20 cellular contexts compared by ENCODE assay signal in the genomic region with DNA sequence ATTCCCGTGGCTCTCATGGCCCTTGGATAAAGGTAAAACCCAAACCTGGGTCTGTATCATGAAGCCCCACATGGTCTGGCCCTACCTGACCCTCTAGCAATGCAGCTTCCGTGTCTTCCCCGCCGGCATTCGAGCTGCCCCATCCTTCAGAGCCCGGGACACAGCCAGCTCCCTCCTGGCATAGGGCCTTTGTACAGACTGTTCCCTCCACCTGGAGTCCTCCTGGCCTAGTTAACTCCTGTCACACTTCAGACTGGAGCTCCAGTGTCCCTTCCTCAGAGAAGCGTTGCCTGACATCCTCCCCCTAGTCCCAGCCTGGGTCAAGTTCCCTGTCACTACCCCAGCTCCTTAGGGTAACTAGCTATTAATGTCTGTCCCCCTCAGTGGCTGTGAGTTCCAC. TPM values are rescaled to one million over a fixed set of nuclear protein-coding genes. Genes with fewer than 3 reads are reported as not detected.
DNase-seq lines count a peak whose midpoint lies in the region; ATAC-seq and TF ChIP-seq lines count a peak whose summit lies in the region.
"Had no signal": no experiment of that assay in that cellular context is flagged by ENCODE, and none has a peak within 500 bp of the region (broad histone marks: within the 10 kb centered on the region; RNA-seq: fewer than 3 reads in every experiment).

No MANE protein-coding gene starts in this region.

- H3K27me3 ChIP-seq in H9 (ENCODE audit: insufficient read depth, low read length), result no peaks in the 10 kb centered on the region
- H3K27me3 ChIP-seq in parathyroid adenoma (ENCODE audit: control insufficient read depth, insufficient read depth, low read length), result no peaks in the 10 kb centered on the region

- H3K27ac Mint-ChIP-seq in H9, result peak overlapping the region in 1 of 3 experiments; percentile 53; a peak in 2 of 7 replicates
- no peak overlapping the region for H3K27ac Mint-ChIP-seq in stimulated activated memory B cell treated with anti-CD40 and anti-IgM and Interleukin-4, amounts not matched to agents 10 μg/mL and 1 μg/mL and 100 μg/mL, for 72 hours
- H3K27ac Mint-ChIP-seq: B cell; CD4-positive, CD25-positive, alpha-beta regulatory T cell; CD8-positive, alpha-beta memory T cell had no signal

- no peak overlapping the region for H3K4me3 Mint-ChIP-seq in H9
- H3K4me3 Mint-ChIP-seq in stimulated activated memory B cell treated with anti-CD40 and anti-IgM and Interleukin-4, amounts not matched to agents 10 μg/mL and 1 μg/mL and 100 μg/mL, for 72 hours, result no peak overlapping the region
- H3K4me3 Mint-ChIP-seq: B cell; CD4-positive, CD25-positive, alpha-beta regulatory T cell; CD8-positive, alpha-beta memory T cell had no signal

- no peak overlapping the region for H4K5ac ChIP-seq in H9 (ENCODE audit: insufficient read length, low read depth, low read length)

- H3K9me3 Mint-ChIP-seq in H9, result peaks cover 5 to 7% of the 10 kb centered on the region in 2 experiments
- H3K9me3 Mint-ChIP-seq in stimulated activated memory B cell treated with anti-CD40 and anti-IgM and Interleukin-4, amounts not matched to agents 10 μg/mL and 1 μg/mL and 100 μg/mL, for 72 hours, result peaks cover 7% of the 10 kb centered on the region

- no peak for DNase-seq in H9
- DNase-seq in cerebellum (ENCODE audit: low spot score), result peak; percentile 89
- DNase-seq in RPMI8226, result no peak
- no peak for DNase-seq in posterior vena cava (ENCODE audit: low spot score)
- no peak for DNase-seq in RKO (ENCODE audit: low spot score)
- DNase-seq in GM10266 (ENCODE audit: extremely low spot score), result no peak
- DNase-seq: CD4-positive, CD25-positive, alpha-beta regulatory T cell; CD8-positive, alpha-beta memory T cell; COR-L47; DMS 273 treated with DMSO at 0.1 percent for 48 hours; DMS53; DND-41; EL; GOT3; H7; IMR-90 had no signal

- H3K79me1 ChIP-seq in H9 (ENCODE audit: insufficient read depth, low read depth, low read length, poor library complexity, severe bottlenecking), result no peaks in the 10 kb centered on the region

- no peaks in the 10 kb centered on the region for H4K20me1 ChIP-seq in H9 (ENCODE audit: control insufficient read depth, insufficient read depth, insufficient read length)

- no peaks in the 10 kb centered on the region for H3K36me3 ChIP-seq in parathyroid adenoma (ENCODE audit: control insufficient read depth, insufficient read depth, low read length)

- no peak overlapping the region for H3K23ac ChIP-seq in H9 (ENCODE audit: insufficient read length, low read depth, low read length)

- intact Hi-C loops in posterior vena cava (cut with DNase I), result no loop called here

- no peak overlapping the region for H2BK120ac ChIP-seq in H9 (ENCODE audit: low read depth, low read length, poor library complexity, severe bottlenecking)

- H2BK20ac ChIP-seq in H9 (ENCODE audit: low read depth, low read length, poor library complexity, severe bottlenecking), result no peak overlapping the region

- peaks cover 3% of the 10 kb centered on the region; the same call in 1 of the 2 replicates for H3K27me3 Mint-ChIP-seq in H9 (ENCODE audit: low read depth)
- no peaks in the 10 kb centered on the region for H3K27me3 Mint-ChIP-seq in stimulated activated memory B cell treated with anti-CD40 and anti-IgM and Interleukin-4, amounts not matched to agents 10 μg/mL and 1 μg/mL and 100 μg/mL, for 72 hours
- H3K27me3 Mint-ChIP-seq: B cell had no signal

- H3K4me1 ChIP-seq in H9 (ENCODE audit: insufficient read depth, low read length) (no peaks in the 10 kb centered on the region), parathyroid adenoma (peaks cover 68% of the 10 kb centered on the region)

- H3K79me2 ChIP-seq in H9 (ENCODE audit: insufficient read depth, low read length) (no peaks in the 10 kb centered on the region), parathyroid adenoma (peaks cover 43% of the 10 kb centered on the region)

- H3K23me2 ChIP-seq in H9 (ENCODE audit: insufficient read length, low read depth, low read length, poor library complexity, severe bottlenecking), result no peaks in the 10 kb centered on the region

- H2AK5ac ChIP-seq in H9 (ENCODE audit: insufficient read length, low read length), result no peak overlapping the region

- no peak overlapping the region for H3K18ac ChIP-seq in H9 (ENCODE audit: insufficient read length, low read depth, low read length)

- H4K91ac ChIP-seq in H9 (ENCODE audit: insufficient read length, low read depth, low read length), result no peak overlapping the region

- WGBS in H9 (ENCODE audit: extremely low coverage, insufficient read length, low lambda C conversion rate), result no CpG with 5 or more reads among the region's 7 CpGs

- peak overlapping the region; percentile 5; the same call in 1 of the 2 replicates for H3K14ac ChIP-seq in H9 (ENCODE audit: insufficient read depth, low read length)

- H3K9me3 ChIP-seq in H9 (ENCODE audit: control insufficient read depth, low read depth, low read length) (no peaks in the 10 kb centered on the region), parathyroid adenoma (ENCODE audit: control insufficient read depth, low read length) (no peaks in the 10 kb centered on the region)

- no peak overlapping the region for H4K8ac ChIP-seq in H9 (replicated peaks; ENCODE audit: insufficient read length, low read depth, low read length)

- H3T11ph ChIP-seq in H9 (ENCODE audit: low read length), result no peak overlapping the region

- H3K27ac ChIP-seq in H9 (ENCODE audit: insufficient read length, low read depth, low read length) (no peak overlapping the region), parathyroid adenoma (peak overlapping the region; percentile 16)

- H2BK15ac ChIP-seq in H9 (ENCODE audit: low read depth, low read length), result no peak overlapping the region

- H3K4ac ChIP-seq in H9 (ENCODE audit: low read depth, low read length), result no peak overlapping the region

- no peak overlapping the region for H3K4me3 ChIP-seq in parathyroid adenoma (ENCODE audit: low read depth, low read length)

- H3K36me3 Mint-ChIP-seq in H9 (ENCODE audit: insufficient read depth in 1 of 3, low read depth in 3 of 3), result peaks cover 3 to 7% (median 5%) of the 10 kb centered on the region in 3 experiments
- H3K36me3 Mint-ChIP-seq in stimulated activated memory B cell treated with anti-CD40 and anti-IgM and Interleukin-4, amounts not matched to agents 10 μg/mL and 1 μg/mL and 100 μg/mL, for 72 hours, result no peaks in the 10 kb centered on the region
- H3K36me3 Mint-ChIP-seq: CD4-positive, CD25-positive, alpha-beta regulatory T cell; CD8-positive, alpha-beta memory T cell had no signal

- H3K9ac ChIP-seq in H9 (ENCODE audit: extremely low read depth, insufficient read length, low read length) (no peak overlapping the region), parathyroid adenoma (no peak overlapping the region)

- no peak overlapping the region for H3K4me2 ChIP-seq in H9 (ENCODE audit: insufficient read depth, insufficient read length, low read length)
- peak overlapping the region; percentile 35 for H3K4me2 ChIP-seq in parathyroid adenoma (ENCODE audit: low read length)

- H2BK12ac ChIP-seq in H9 (ENCODE audit: insufficient read length, low read depth, low read length), result no peak overlapping the region

- TF ChIP-seq CTCF in H9 (conservative IDR thresholded peaks at IDR 0.05), result no peak
- TF ChIP-seq CTCF in parathyroid adenoma (IDR thresholded peaks at IDR 0.05), result no peak
- no peak for TF ChIP-seq CTCF in GM10266 (IDR thresholded peaks at IDR 0.05; ENCODE audit: control insufficient read depth, insufficient read depth, low read depth, missing control alignments)

- peak; percentile 17 for ATAC-seq in stimulated activated memory B cell treated with anti-CD40 and anti-IgM and Interleukin-4, amounts not matched to agents 10 μg/mL and 1 μg/mL and 100 μg/mL, for 72 hours

- H2AFZ ChIP-seq in H9 (ENCODE audit: low read length), result no peak overlapping the region
- no peak overlapping the region for H2AFZ ChIP-seq in parathyroid adenoma

- no peak overlapping the region for H2BK5ac ChIP-seq in H9 (ENCODE audit: insufficient read length, low read length)

- H3K56ac ChIP-seq in H9 (ENCODE audit: insufficient read length, low read depth, low read length), result no peak overlapping the region

- peaks cover 8 to 15% of the 10 kb centered on the region in 2 experiments for H3K4me1 Mint-ChIP-seq in H9
- H3K4me1 Mint-ChIP-seq in stimulated activated memory B cell treated with anti-CD40 and anti-IgM and Interleukin-4, amounts not matched to agents 10 μg/mL and 1 μg/mL and 100 μg/mL, for 72 hours, result no peaks in the 10 kb centered on the region
- H3K4me1 Mint-ChIP-seq: B cell; CD8-positive, alpha-beta memory T cell had no signal

RNA-seq across cellular contexts. Expression of a gene that starts 45.4 kb away (rescaled TPM):
- total RNA-seq in H9 (2021) (0.07 and 0.11 TPM in 2 replicates), cerebellum (0.18 TPM), posterior vena cava (under 1 TPM; 0.37 to 0.38 TPM)
- total RNA-seq: A172; B cell; CD4-positive, CD25-positive, alpha-beta regulatory T cell; CD8-positive, alpha-beta memory T cell; IMR-90 had no signal

RNA-seq across cellular contexts. Expression of a gene that starts 54.5 kb away (rescaled TPM):
- 0.63 and 0.75 TPM in 2 replicates for total RNA-seq in H9 (2021)
- total RNA-seq in cerebellum, result 9.4 TPM
- total RNA-seq in posterior vena cava, result under 1 TPM; 0.14 to 0.42 TPM
- total RNA-seq: A172; B cell; CD4-positive, CD25-positive, alpha-beta regulatory T cell; CD8-positive, alpha-beta memory T cell; IMR-90 had no signal
